ENCODE assay signal across 12 cellular contexts in the genomic region with DNA sequence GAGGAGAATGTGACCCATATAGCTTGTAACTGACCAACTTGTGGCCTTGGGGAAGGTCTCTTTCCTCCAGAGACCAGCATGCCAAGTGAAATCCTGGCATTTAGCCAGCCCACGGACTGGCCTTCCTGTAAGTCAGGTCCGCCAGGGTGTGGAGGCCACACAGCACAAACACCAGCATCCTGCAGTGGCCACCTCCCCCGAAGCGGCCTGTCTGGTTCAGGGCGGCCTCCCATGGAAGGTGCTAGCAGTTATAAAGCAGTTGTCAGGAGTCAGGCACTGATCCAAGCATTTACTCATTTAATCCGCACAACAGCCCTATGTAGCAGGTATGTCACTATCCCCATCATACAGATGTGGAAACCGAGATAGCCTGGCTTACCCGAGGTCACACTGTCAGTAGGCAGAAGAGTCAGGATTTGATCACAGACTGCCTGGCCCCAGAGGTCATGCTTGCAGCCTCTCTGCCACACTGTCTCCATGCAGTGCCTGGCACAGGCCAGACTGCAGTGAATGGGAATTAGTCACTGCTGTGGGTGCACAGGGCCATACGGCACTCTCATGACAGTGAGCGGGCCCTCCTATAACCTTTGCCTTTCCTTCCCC. TPM values are rescaled to one million over a fixed set of nuclear protein-coding genes. Genes with fewer than 3 reads are reported as not detected.
DNase-seq lines count a peak whose midpoint lies in the region; ATAC-seq and TF ChIP-seq lines count a peak whose summit lies in the region.
"Had no signal": no experiment of that assay in that cellular context is flagged by ENCODE, and none has a peak within 500 bp of the region (broad histone marks: within the 10 kb centered on the region; RNA-seq: fewer than 3 reads in every experiment).

No MANE protein-coding gene starts in this region.

- intact Hi-C loops in adrenal gland (cut with DNase I), result loop anchor here in 1 of 2 donors (10.0 kb wide), 1 partner anchor 53 kb away; no protein-coding TSS in a partner anchor

- H3K4me3 ChIP-seq in adrenal gland, result no peak overlapping the region
- no peak overlapping the region for H3K4me3 ChIP-seq in cardiac muscle cell

- DNase-seq in COLO668 (lab: John Stamatoyannopoulos, UW; ENCODE audit: unreplicated experiment), result peak; percentile 11
- DNase-seq in adrenal gland, result peak; percentile 67 to 90 (median 84)
- peak in 1 of 2 donors; percentile 61 for DNase-seq in cardiac muscle cell (ENCODE audit: low read depth in 1 of 2, low spot score in 1 of 2)
- DNase-seq in renal cortical epithelial cell (ENCODE audit: low read depth), result peak; percentile 61
- no peak for DNase-seq in NK-92 treated with Interleukin-12 subunit alpha and Interleukin-12 subunit beta, amount 100 ng/mL, for 24 hours (lab: John Stamatoyannopoulos, UW)
- DNase-seq in stimulated activated CD4-positive, alpha-beta T cell treated with anti-CD3 and anti-CD28 coated beads, Interleukin-4, amount 100 ng/mL, for 4 hours, result no peak
- DNase-seq: activated naive CD8-positive, alpha-beta T cell treated with anti-CD3 and anti-CD28 coated beads for 36 hours; NCI-H526; occipital lobe had no signal

- no peak for TF ChIP-seq CTCF in adrenal gland (IDR thresholded peaks at IDR 0.05)
- no peak for TF ChIP-seq CTCF in cardiac muscle cell (IDR thresholded peaks at IDR 0.05; ENCODE audit: low read depth, low read length)

- 13 to 37% (median 31%) methylated on average over 3 to 10 of the region's 10 CpGs for WGBS in adrenal gland, 4 donors

- H3K4me1 ChIP-seq in adrenal gland (replicated peaks in 1 of 2), result peaks cover 44 to 78% of the 10 kb centered on the region in 2 donors
- no peaks in the 10 kb centered on the region for H3K4me1 ChIP-seq in cardiac muscle cell (ENCODE audit: low read depth)

- H3K27ac ChIP-seq in adrenal gland (peak overlapping the region; percentile 26 to 93 (median 82)), cardiac muscle cell (peak overlapping the region; percentile 30)

- TF ChIP-seq POLR2A in adrenal gland (IDR thresholded peaks at IDR 0.05), result peak in 1 of 2 donors; percentile 20

- H3K9me3 ChIP-seq in adrenal gland (replicated peaks in 1 of 3), result no peaks in the 10 kb centered on the region
- no peaks in the 10 kb centered on the region for H3K9me3 ChIP-seq in cardiac muscle cell (ENCODE audit: low read depth)

- H3K27me3 ChIP-seq in adrenal gland (no peaks in the 10 kb centered on the region), cardiac muscle cell (no peaks in the 10 kb centered on the region)

- H3K36me3 ChIP-seq in adrenal gland (replicated peaks in 1 of 2) (peaks cover 0 to 100% of the 10 kb centered on the region in 2 donors), cardiac muscle cell (peaks cover 72% of the 10 kb centered on the region)

- no peak for ATAC-seq in GM21825 (IDR thresholded peaks at IDR 0.05; ENCODE audit: unreplicated experiment)
- ATAC-seq in GM21423 (IDR thresholded peaks at IDR 0.05; ENCODE audit: unreplicated experiment), result no peak

RNA-seq across cellular contexts. Expression of a gene that starts 36.7 kb away (rescaled TPM):
- 1 to 10 TPM in 5 of 8 donors, under 1 TPM in 2, not detected in 1; 0.39 to 5.0 (median 3.7) TPM for total RNA-seq in adrenal gland
- polyA plus RNA-seq in adrenal gland, result 10 to 100 TPM in 2 of 3 donors, under 1 TPM in 1; 0.68 to 23.1 (median 11.2) TPM
- total RNA-seq in cardiac muscle cell, result 1.6 and 10.9 TPM in 2 replicates
- 1.3 and 3.4 TPM in 2 replicates for polyA plus RNA-seq in cardiac muscle cell
- total RNA-seq in renal cortical epithelial cell, result 2.6 and 3.6 TPM in 2 replicates
- total RNA-seq: occipital lobe had no signal
- polyA plus RNA-seq: CD14-positive monocyte had no signal

Comparison
In these comparisons a context has a peak if more than half of its experiments do, and no peak if none do; other contexts are left out.
1. DNase-seq: peak in COLO668 (single experiment), adrenal gland (7 of 7) and renal cortical epithelial cell (single experiment); none in NK-92 treated with Interleukin-12 subunit alpha and Interleukin-12 subunit beta, amount 100 ng/mL, for 24 hours (single experiment) and stimulated activated CD4-positive, alpha-beta T cell treated with anti-CD3 and anti-CD28 coated beads, Interleukin-4, amount 100 ng/mL, for 4 hours (0 of 2).